In the genomic region with DNA sequence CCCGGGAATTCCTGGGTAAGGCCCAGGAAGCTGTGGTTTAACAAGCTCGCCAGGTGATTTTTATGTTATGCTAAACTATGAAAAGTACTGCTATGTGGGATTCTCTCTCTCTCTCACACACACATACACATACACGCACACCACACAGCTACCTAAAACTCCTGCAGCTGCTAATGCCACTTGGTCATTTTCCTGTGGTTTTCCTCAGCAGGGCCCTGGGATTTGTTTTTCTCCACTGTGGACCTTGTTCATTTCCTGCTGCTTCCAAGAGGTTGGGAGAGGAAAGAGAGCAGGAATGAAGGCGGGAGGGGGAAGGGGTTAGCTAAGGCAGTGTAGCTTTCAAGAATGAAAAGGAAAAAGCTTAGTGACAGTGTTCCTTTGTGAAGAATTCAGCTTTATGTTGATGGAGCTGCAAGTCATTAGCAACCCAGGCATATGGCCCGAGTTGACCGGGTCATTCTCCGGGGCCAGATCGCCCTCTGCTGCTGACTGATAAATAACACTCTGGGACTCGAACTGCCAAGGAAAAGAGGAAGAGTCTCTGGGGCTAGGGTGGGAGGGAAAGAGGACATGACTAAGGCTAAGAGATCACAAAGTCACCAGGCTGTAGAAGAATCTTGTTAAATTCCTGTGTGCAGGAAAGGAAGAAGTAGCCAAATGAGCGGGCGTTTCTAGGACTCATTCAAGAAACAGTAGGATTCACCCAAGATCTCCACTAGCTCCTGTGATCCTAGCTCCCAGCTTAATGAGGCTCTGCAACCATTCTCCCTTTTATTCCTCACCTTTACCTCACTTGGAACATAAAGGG, we compare ENCODE assay signal across 1 cellular context.
TF ChIP-seq lines count a peak whose summit lies in the region.

No MANE protein-coding gene starts in this region.

TF ChIP-seq in K562, 482 proteins besides CTCF, POLR2A, EP300 and RAD21 (continued from another document and continues in another):
- TF ChIP-seq, protein P1, sequence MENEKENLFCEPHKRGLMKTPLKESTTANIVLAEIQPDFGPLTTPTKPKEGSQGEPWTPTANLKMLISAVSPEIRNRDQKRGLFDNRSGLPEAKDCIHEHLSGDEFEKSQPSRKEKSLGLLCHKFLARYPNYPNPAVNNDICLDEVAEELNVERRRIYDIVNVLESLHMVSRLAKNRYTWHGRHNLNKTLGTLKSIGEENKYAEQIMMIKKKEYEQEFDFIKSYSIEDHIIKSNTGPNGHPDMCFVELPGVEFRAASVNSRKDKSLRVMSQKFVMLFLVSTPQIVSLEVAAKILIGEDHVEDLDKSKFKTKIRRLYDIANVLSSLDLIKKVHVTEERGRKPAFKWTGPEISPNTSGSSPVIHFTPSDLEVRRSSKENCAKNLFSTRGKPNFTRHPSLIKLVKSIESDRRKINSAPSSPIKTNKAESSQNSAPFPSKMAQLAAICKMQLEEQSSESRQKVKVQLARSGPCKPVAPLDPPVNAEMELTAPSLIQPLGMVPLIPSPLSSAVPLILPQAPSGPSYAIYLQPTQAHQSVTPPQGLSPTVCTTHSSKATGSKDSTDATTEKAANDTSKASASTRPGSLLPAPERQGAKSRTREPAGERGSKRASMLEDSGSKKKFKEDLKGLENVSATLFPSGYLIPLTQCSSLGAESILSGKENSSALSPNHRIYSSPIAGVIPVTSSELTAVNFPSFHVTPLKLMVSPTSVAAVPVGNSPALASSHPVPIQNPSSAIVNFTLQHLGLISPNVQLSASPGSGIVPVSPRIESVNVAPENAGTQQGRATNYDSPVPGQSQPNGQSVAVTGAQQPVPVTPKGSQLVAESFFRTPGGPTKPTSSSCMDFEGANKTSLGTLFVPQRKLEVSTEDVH (IDR thresholded peaks at IDR 0.05; ENCODE audit: low read depth, partially characterized antibody): no peak
- no peak for TF ChIP-seq ZFP1 (CRISPR knock-in tag; IDR thresholded peaks at IDR 0.05)
- TF ChIP-seq PURB (CRISPR knock-in tag; IDR thresholded peaks at IDR 0.05; ENCODE audit: low read depth): no peak
- TF ChIP-seq, protein P2, sequence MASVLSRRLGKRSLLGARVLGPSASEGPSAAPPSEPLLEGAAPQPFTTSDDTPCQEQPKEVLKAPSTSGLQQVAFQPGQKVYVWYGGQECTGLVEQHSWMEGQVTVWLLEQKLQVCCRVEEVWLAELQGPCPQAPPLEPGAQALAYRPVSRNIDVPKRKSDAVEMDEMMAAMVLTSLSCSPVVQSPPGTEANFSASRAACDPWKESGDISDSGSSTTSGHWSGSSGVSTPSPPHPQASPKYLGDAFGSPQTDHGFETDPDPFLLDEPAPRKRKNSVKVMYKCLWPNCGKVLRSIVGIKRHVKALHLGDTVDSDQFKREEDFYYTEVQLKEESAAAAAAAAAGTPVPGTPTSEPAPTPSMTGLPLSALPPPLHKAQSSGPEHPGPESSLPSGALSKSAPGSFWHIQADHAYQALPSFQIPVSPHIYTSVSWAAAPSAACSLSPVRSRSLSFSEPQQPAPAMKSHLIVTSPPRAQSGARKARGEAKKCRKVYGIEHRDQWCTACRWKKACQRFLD (CRISPR knock-in tag; IDR thresholded peaks at IDR 0.05): 0 out of 2 replicates have a peak, but pooled peaks have one; percentile 33
- TF ChIP-seq KAT7 (CRISPR knock-in tag; IDR thresholded peaks at IDR 0.05; ENCODE audit: borderline replicate concordance): no peak
- peak; percentile 99 for TF ChIP-seq SPI1 (IDR thresholded peaks at IDR 0.05; ENCODE audit: borderline replicate concordance, low read depth, low read length)
- no peak for TF ChIP-seq PHTF2 (CRISPR knock-in tag; IDR thresholded peaks at IDR 0.05)
- TF ChIP-seq HNRNPUL1 (IDR thresholded peaks at IDR 0.05; ENCODE audit: low read length): no peak
- TF ChIP-seq, protein P3, sequence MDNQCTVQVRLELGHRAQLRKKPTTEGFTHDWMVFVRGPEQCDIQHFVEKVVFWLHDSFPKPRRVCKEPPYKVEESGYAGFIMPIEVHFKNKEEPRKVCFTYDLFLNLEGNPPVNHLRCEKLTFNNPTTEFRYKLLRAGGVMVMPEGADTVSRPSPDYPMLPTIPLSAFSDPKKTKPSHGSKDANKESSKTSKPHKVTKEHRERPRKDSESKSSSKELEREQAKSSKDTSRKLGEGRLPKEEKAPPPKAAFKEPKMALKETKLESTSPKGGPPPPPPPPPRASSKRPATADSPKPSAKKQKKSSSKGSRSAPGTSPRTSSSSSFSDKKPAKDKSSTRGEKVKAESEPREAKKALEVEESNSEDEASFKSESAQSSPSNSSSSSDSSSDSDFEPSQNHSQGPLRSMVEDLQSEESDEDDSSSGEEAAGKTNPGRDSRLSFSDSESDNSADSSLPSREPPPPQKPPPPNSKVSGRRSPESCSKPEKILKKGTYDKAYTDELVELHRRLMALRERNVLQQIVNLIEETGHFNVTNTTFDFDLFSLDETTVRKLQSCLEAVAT (IDR thresholded peaks at IDR 0.05): peak in 1 of 2 experiments; percentile 33; a peak in 2 of 4 replicates
- no peak for TF ChIP-seq TRIM24 (IDR thresholded peaks at IDR 0.05)
- no peak for TF ChIP-seq RBM15 (IDR thresholded peaks at IDR 0.05; ENCODE audit: insufficient read depth, low read length)
- TF ChIP-seq, protein P4, sequence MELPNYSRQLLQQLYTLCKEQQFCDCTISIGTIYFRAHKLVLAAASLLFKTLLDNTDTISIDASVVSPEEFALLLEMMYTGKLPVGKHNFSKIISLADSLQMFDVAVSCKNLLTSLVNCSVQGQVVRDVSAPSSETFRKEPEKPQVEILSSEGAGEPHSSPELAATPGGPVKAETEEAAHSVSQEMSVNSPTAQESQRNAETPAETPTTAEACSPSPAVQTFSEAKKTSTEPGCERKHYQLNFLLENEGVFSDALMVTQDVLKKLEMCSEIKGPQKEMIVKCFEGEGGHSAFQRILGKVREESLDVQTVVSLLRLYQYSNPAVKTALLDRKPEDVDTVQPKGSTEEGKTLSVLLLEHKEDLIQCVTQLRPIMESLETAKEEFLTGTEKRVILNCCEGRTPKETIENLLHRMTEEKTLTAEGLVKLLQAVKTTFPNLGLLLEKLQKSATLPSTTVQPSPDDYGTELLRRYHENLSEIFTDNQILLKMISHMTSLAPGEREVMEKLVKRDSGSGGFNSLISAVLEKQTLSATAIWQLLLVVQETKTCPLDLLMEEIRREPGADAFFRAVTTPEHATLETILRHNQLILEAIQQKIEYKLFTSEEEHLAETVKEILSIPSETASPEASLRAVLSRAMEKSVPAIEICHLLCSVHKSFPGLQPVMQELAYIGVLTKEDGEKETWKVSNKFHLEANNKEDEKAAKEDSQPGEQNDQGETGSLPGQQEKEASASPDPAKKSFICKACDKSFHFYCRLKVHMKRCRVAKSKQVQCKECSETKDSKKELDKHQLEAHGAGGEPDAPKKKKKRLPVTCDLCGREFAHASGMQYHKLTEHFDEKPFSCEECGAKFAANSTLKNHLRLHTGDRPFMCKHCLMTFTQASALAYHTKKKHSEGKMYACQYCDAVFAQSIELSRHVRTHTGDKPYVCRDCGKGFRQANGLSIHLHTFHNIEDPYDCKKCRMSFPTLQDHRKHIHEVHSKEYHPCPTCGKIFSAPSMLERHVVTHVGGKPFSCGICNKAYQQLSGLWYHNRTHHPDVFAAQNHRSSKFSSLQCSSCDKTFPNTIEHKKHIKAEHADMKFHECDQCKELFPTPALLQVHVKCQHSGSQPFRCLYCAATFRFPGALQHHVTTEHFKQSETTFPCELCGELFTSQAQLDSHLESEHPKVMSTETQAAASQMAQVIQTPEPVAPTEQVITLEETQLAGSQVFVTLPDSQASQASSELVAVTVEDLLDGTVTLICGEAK (IDR thresholded peaks at IDR 0.05): no peak
- TF ChIP-seq, protein P4 (CRISPR knock-in tag; IDR thresholded peaks at IDR 0.05): no peak
- TF ChIP-seq ZFP36 (IDR thresholded peaks at IDR 0.05; ENCODE audit: low read depth, low read length, partially characterized antibody): peak; percentile 14
- TF ChIP-seq KDM2B (CRISPR knock-in tag; IDR thresholded peaks at IDR 0.05): no peak
- peak; percentile 57 for TF ChIP-seq TCF3 (CRISPR knock-in tag; IDR thresholded peaks at IDR 0.05)
- no peak for TF ChIP-seq CXXC5 (CRISPR knock-in tag; IDR thresholded peaks at IDR 0.05)
- no peak for TF ChIP-seq NCOA1 (IDR thresholded peaks at IDR 0.05; ENCODE audit: low read depth)
- TF ChIP-seq NFRKB (IDR thresholded peaks at IDR 0.05; ENCODE audit: low read depth): 0 out of 2 replicates have a peak, but pooled peaks have one; percentile 38
- peak; percentile 76; the same call in 1 of the 2 replicates for TF ChIP-seq NBN (IDR thresholded peaks at IDR 0.05; ENCODE audit: low read depth)
- TF ChIP-seq, protein P5, sequence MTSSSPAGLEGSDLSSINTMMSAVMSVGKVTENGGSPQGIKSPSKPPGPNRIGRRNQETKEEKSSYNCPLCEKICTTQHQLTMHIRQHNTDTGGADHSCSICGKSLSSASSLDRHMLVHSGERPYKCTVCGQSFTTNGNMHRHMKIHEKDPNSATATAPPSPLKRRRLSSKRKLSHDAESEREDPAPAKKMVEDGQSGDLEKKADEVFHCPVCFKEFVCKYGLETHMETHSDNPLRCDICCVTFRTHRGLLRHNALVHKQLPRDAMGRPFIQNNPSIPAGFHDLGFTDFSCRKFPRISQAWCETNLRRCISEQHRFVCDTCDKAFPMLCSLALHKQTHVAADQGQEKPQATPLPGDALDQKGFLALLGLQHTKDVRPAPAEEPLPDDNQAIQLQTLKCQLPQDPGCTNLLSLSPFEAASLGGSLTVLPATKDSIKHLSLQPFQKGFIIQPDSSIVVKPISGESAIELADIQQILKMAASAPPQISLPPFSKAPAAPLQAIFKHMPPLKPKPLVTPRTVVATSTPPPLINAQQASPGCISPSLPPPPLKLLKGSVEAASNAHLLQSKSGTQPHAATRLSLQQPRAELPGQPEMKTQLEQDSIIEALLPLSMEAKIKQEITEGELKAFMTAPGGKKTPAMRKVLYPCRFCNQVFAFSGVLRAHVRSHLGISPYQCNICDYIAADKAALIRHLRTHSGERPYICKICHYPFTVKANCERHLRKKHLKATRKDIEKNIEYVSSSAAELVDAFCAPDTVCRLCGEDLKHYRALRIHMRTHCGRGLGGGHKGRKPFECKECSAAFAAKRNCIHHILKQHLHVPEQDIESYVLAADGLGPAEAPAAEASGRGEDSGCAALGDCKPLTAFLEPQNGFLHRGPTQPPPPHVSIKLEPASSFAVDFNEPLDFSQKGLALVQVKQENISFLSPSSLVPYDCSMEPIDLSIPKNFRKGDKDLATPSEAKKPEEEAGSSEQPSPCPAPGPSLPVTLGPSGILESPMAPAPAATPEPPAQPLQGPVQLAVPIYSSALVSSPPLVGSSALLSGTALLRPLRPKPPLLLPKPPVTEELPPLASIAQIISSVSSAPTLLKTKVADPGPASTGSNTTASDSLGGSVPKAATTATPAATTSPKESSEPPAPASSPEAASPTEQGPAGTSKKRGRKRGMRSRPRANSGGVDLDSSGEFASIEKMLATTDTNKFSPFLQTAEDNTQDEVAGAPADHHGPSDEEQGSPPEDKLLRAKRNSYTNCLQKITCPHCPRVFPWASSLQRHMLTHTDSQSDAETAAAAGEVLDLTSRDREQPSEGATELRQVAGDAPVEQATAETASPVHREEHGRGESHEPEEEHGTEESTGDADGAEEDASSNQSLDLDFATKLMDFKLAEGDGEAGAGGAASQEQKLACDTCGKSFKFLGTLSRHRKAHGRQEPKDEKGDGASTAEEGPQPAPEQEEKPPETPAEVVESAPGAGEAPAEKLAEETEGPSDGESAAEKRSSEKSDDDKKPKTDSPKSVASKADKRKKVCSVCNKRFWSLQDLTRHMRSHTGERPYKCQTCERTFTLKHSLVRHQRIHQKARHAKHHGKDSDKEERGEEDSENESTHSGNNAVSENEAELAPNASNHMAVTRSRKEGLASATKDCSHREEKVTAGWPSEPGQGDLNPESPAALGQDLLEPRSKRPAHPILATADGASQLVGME (CRISPR knock-in tag; IDR thresholded peaks at IDR 0.05): no peak
- TF ChIP-seq DACH1 (IDR thresholded peaks at IDR 0.05; ENCODE audit: partially characterized antibody): no peak
- no peak for TF ChIP-seq SIRT6 (IDR thresholded peaks at IDR 0.05; ENCODE audit: low read depth, low read length)
- peak; percentile 4 to 46; a peak in 2 of 4 replicates for TF ChIP-seq TEAD1 (CRISPR knock-in tag; IDR thresholded peaks at IDR 0.05)
- no peak for TF ChIP-seq ZNF778 (CRISPR knock-in tag; IDR thresholded peaks at IDR 0.05)
- TF ChIP-seq PML (IDR thresholded peaks at IDR 0.05; ENCODE audit: low read length): peak; percentile 22; the same call in 1 of the 2 replicates
- 0 out of 2 replicates have a peak, but pooled peaks have one; percentile 22 for TF ChIP-seq ZNF316 (IDR thresholded peaks at IDR 0.05)
- TF ChIP-seq, protein P6, sequence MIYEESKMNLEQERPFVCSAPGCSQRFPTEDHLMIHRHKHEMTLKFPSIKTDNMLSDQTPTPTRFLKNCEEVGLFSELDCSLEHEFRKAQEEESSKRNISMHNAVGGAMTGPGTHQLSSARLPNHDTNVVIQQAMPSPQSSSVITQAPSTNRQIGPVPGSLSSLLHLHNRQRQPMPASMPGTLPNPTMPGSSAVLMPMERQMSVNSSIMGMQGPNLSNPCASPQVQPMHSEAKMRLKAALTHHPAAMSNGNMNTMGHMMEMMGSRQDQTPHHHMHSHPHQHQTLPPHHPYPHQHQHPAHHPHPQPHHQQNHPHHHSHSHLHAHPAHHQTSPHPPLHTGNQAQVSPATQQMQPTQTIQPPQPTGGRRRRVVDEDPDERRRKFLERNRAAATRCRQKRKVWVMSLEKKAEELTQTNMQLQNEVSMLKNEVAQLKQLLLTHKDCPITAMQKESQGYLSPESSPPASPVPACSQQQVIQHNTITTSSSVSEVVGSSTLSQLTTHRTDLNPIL (CRISPR knock-in tag; IDR thresholded peaks at IDR 0.05): no peak
